Comparison of ENCODE assay signal across 1 cellular context in genomic region chr1:52842643-52843310, GRCh38.
TF ChIP-seq lines count a peak whose summit lies in the region.

Gene ZYG11A (plus strand): TSS chr1:52842760. CDS start chr1:52842884, 124 bp downstream.

TF ChIP-seq in WTC11, 78 proteins besides CTCF, POLR2A, EP300 and RAD21 (continued from another document and continues in another):
- TF ChIP-seq HMGA2 (CRISPR knock-in tag; IDR thresholded peaks at IDR 0.05) (no peak), ATF3 (CRISPR knock-in tag; conservative IDR thresholded peaks at IDR 0.05) (0 out of 2 replicates have a peak, but pooled peaks have one; percentile 50), NR2C2 (CRISPR knock-in tag; IDR thresholded peaks at IDR 0.05) (no peak), CREM (CRISPR knock-in tag; IDR thresholded peaks at IDR 0.05) (peak; percentile 80), ZBTB43 (CRISPR knock-in tag; IDR thresholded peaks at IDR 0.05) (peak; percentile 96), CREB1 (CRISPR knock-in tag; IDR thresholded peaks at IDR 0.05) (peak; percentile 91), ELF4 (CRISPR knock-in tag; IDR thresholded peaks at IDR 0.05; ENCODE audit: low read depth) (peak; percentile 86; the same call in 1 of the 2 replicates), OVOL2 (CRISPR knock-in tag; IDR thresholded peaks at IDR 0.05; ENCODE audit: borderline replicate concordance) (no peak), USF1 (CRISPR knock-in tag; IDR thresholded peaks at IDR 0.05) (peak; percentile 67), EMX1 (CRISPR knock-in tag; IDR thresholded peaks at IDR 0.05) (no peak), ARID4B (CRISPR knock-in tag; IDR thresholded peaks at IDR 0.05; ENCODE audit: borderline replicate concordance) (peak; percentile 81; the same call in 1 of the 2 replicates), ZNF396 (CRISPR knock-in tag; IDR thresholded peaks at IDR 0.05; ENCODE audit: borderline replicate concordance) (no peak), ESRRA (CRISPR knock-in tag; IDR thresholded peaks at IDR 0.05; ENCODE audit: borderline replicate concordance) (peak; percentile 86), TEAD1 (CRISPR knock-in tag; IDR thresholded peaks at IDR 0.05) (peak; percentile 92), RELA (CRISPR knock-in tag; IDR thresholded peaks at IDR 0.05; ENCODE audit: borderline replicate concordance) (peak; percentile 96; the same call in 1 of the 2 replicates), E2F5 (CRISPR knock-in tag; IDR thresholded peaks at IDR 0.05) (peak; percentile 76; the same call in 1 of the 2 replicates), FOXP1 (CRISPR knock-in tag; IDR thresholded peaks at IDR 0.05; ENCODE audit: borderline replicate concordance) (peak; percentile 96), ZNF263 (CRISPR knock-in tag; IDR thresholded peaks at IDR 0.05; ENCODE audit: low read depth) (peak; percentile 74; the same call in 1 of the 2 replicates), IRF1 (CRISPR knock-in tag; IDR thresholded peaks at IDR 0.05) (peak; percentile 96), JUN (CRISPR knock-in tag; IDR thresholded peaks at IDR 0.05) (peak; percentile 72; the same call in 1 of the 2 replicates), ZNF281 (CRISPR knock-in tag; IDR thresholded peaks at IDR 0.05) (peak; percentile 84), AR (CRISPR knock-in tag; IDR thresholded peaks at IDR 0.05) (no peak), E2F4 (CRISPR knock-in tag; IDR thresholded peaks at IDR 0.05; ENCODE audit: borderline replicate concordance, low read depth) (0 out of 2 replicates have a peak, but pooled peaks have one; percentile 67), PRRX2 (CRISPR knock-in tag; IDR thresholded peaks at IDR 0.05) (no peak), TCF7 (CRISPR knock-in tag; IDR thresholded peaks at IDR 0.05; ENCODE audit: low read depth) (0 out of 2 replicates have a peak, but pooled peaks have one; percentile 41), KAT7 (CRISPR knock-in tag; IDR thresholded peaks at IDR 0.05; ENCODE audit: borderline replicate concordance) (peak; percentile 78; the same call in 1 of the 2 replicates), STAT6 (CRISPR knock-in tag; conservative IDR thresholded peaks at IDR 0.05; ENCODE audit: low read depth) (no peak), PREB (CRISPR knock-in tag; IDR thresholded peaks at IDR 0.05; ENCODE audit: borderline replicate concordance) (peak; percentile 81; the same call in 1 of the 2 replicates), SOX15 (CRISPR knock-in tag; IDR thresholded peaks at IDR 0.05) (no peak), FOXP4 (CRISPR knock-in tag; IDR thresholded peaks at IDR 0.05) (peak; percentile 97), ZNF232 (CRISPR knock-in tag; IDR thresholded peaks at IDR 0.05) (peak; percentile 95), ATF1 (CRISPR knock-in tag; IDR thresholded peaks at IDR 0.05) (peak; percentile 92), SP1 (CRISPR knock-in tag; conservative IDR thresholded peaks at IDR 0.05) (peak; percentile 75)
